Comparison of ENCODE assay signal across 8 cellular contexts in the genomic region with DNA sequence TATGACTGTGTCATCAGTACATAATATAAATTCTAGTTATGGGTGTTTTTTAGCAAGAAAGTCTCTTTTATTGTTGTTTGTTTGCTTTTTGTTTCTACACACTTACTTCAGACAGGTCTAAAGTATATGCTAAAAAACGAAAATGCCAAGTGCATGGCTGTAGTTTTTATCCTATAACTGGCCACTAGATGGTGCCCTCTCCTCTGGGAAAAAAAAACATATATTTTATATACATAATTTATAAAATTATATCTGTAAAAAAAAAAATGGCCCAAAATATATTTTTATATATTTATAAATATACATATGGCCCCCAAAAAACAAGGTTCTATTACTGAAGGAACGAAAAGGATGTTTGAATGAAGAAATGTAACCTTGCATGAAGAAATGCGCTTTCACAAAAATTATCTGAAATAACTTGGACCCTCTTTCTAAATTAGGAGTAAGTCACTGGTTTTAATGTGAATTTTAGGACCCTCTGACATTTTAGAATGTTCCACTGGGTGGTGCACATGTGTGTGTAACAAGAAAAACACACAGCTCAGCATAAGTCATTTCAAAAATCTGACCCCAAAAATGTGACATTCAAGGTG.
DNase-seq lines count a peak whose midpoint lies in the region; ATAC-seq and TF ChIP-seq lines count a peak whose summit lies in the region.

No MANE protein-coding gene starts in this region.

- no peak overlapping the region for H3K4me3 Mint-ChIP-seq in progenitor cell of endocrine pancreas (ENCODE audit: low read depth)

- peak; percentile 7 for DNase-seq in stimulated activated CD4-positive, alpha-beta T cell treated with anti-CD3 and anti-CD28 coated beads, Interleukin-4, amount 100 ng/mL, for 24 hours
- no peak for DNase-seq in stimulated activated CD4-positive, alpha-beta T cell treated with anti-CD3 and anti-CD28 coated beads, Interleukin-4, amount 100 ng/mL, for 1 hour
- DNase-seq in NCI-H2196 (lab: John Stamatoyannopoulos, UW; ENCODE audit: unreplicated experiment) (peak; percentile 45), cerebellum (ENCODE audit: low spot score) (peak; percentile 12), progenitor cell of endocrine pancreas (ENCODE audit: low spot score, unreplicated experiment) (no peak)
- no peak for DNase-seq in activated effector memory CD4-positive, alpha-beta T cell treated with anti-CD3 and anti-CD28 coated beads, Interleukin-2, amount 50 U/mL, for 16 hours

- H3K36me3 Mint-ChIP-seq in progenitor cell of endocrine pancreas (ENCODE audit: insufficient read depth) = peaks cover 31% of the 10 kb centered on the region

- H3K4me1 Mint-ChIP-seq in progenitor cell of endocrine pancreas (ENCODE audit: low read depth) = peaks cover 15% of the 10 kb centered on the region

- no peaks in the 10 kb centered on the region for H3K27me3 Mint-ChIP-seq in progenitor cell of endocrine pancreas

- H3K9me3 Mint-ChIP-seq in progenitor cell of endocrine pancreas (ENCODE audit: low read depth) = no peaks in the 10 kb centered on the region

- peak; percentile 86 for TF ChIP-seq CTCF in progenitor cell of endocrine pancreas (IDR thresholded peaks at IDR 0.05; ENCODE audit: unreplicated experiment)

- no peak overlapping the region for H3K27ac Mint-ChIP-seq in progenitor cell of endocrine pancreas

- no peak for ATAC-seq in GM19463 (IDR thresholded peaks at IDR 0.05; ENCODE audit: unreplicated experiment)
- ATAC-seq in HG02798 (IDR thresholded peaks at IDR 0.05; ENCODE audit: poor library complexity, unreplicated experiment) = no peak

Comparison
In these comparisons a context has a peak if more than half of its experiments do, and no peak if none do; other contexts are left out.
1. DNase-seq: peak in stimulated activated CD4-positive, alpha-beta T cell treated with anti-CD3 and anti-CD28 coated beads, Interleukin-4, amount 100 ng/mL, for 24 hours (single experiment), NCI-H2196 (single experiment) and cerebellum (single experiment); none in stimulated activated CD4-positive, alpha-beta T cell treated with anti-CD3 and anti-CD28 coated beads, Interleukin-4, amount 100 ng/mL, for 1 hour (single experiment), progenitor cell of endocrine pancreas (single experiment) and activated effector memory CD4-positive, alpha-beta T cell treated with anti-CD3 and anti-CD28 coated beads, Interleukin-2, amount 50 U/mL, for 16 hours (single experiment).